In the genomic region with DNA sequence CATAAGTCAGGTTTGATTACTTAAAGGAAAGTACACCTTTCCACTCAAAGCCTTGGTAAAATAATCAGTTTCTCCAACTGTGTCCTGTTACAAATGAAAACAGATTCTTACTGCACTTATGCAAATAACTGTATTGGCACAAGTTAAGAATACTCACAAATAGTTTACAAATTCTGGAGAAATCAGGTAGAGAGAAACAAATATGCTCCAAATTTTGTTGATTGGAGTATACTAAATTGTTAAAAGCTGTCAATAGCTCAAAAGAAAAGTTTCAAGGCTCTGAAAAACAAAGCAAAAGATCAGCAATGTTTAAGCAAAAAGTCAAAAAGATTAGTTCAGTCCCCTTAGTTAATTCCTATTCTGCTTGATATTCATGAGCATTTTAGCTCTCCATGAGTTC, we compare ENCODE assay signal across 2 cellular contexts. TPM values are rescaled to one million over a fixed set of nuclear protein-coding genes. Genes with fewer than 3 reads are reported as not detected.
"Had no signal": no experiment of that assay in that cellular context is flagged by ENCODE, and none has a peak within 500 bp of the region (broad histone marks: within the 10 kb centered on the region; RNA-seq: fewer than 3 reads in every experiment).

No MANE protein-coding gene starts in this region.

RNA-seq across cellular contexts. Expression of a gene that starts 24.5 kb away (rescaled TPM):
- total RNA-seq: GM23248, IMR-90 had no signal
- polyA plus RNA-seq: IMR-90 had no signal
